In the genomic region with DNA sequence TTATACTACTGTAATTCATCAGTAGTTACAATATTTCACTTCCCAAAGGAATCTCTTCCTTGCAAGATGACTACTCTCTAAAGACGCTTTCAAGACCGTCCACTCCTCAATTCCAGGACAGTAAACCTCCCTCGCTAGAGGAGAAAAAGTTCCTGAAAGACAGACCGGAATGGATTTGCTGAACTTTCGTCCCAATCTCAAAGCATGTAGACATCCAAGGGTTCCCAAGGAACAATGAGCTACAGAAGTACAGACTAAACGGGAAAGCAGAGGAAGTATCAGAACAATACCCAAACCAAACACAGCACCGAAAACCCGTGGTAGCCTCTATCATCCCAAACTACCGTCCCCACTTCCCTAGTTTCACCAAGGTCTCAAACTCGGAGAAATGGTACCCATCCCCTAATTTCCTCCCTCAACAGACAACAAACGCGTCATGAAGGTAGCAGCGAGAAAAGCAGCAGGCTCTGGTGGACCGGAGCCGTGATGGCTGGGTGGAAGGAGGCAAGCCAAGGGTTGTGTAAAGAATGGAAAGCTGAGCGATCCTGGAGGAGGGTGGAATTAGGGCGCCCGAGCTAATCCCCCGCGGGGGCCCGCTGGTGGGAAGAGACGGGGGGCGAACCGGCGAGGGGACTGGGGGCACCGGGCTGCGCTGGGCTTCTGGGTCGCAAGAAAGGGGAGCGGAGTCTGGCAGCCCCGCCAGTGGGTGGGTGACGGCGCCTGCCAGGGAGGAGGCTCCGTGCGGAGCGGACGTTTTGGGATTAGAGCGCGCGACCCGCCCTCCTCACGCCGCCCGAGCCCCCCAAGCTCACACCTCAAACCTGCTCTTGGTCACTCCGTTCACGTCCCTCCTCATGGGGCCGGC, we compare ENCODE assay signal across 8 cellular contexts. TPM values are rescaled to one million over a fixed set of nuclear protein-coding genes. Genes with fewer than 3 reads are reported as not detected.
DNase-seq lines count a peak whose midpoint lies in the region; ATAC-seq and TF ChIP-seq lines count a peak whose summit lies in the region.

No MANE protein-coding gene starts in this region.

- peak; percentile 11 for ATAC-seq in GM21381 (IDR thresholded peaks at IDR 0.05; ENCODE audit: unreplicated experiment)

- 3% methylated on average over 12 of the region's 46 CpGs for WGBS in mammary epithelial cell (ENCODE audit: low coverage, missing lambda C conversion rate)

- dilution Hi-C loops in mammary epithelial cell (cut with HindIII; ENCODE audit: low sequenced_read_pairs), result no loop called here

- H3K27ac ChIP-seq in mammary epithelial cell (ENCODE audit: insufficient read depth, low read depth, low read length) (peak overlapping the region; percentile 59), layer of hippocampus (ENCODE audit: low read depth, low read length) (peak overlapping the region; percentile 83)

- H3K27me3 ChIP-seq in NT2/D1 (ENCODE audit: insufficient read depth, insufficient read length) (peaks cover 13% of the 10 kb centered on the region), mammary epithelial cell (ENCODE audit: insufficient read depth, low read length) (no peaks in the 10 kb centered on the region), layer of hippocampus (ENCODE audit: control insufficient read depth, insufficient read depth, low read length) (no peaks in the 10 kb centered on the region)

- intact Hi-C loops in mammary epithelial cell (cut with micrococcal nuclease), result loop anchor here (5.0 kb wide), 2 partner anchors 128 to 193 kb away; no protein-coding TSS in a partner anchor

- peak overlapping the region; percentile 84 for H3K4me2 ChIP-seq in mammary epithelial cell (ENCODE audit: insufficient read depth, low read depth, low read length)

- H3K9me3 ChIP-seq in NT2/D1 (ENCODE audit: insufficient read depth, low read length) (no peaks in the 10 kb centered on the region), mammary epithelial cell (replicated peaks; ENCODE audit: insufficient read depth, low read length) (no peaks in the 10 kb centered on the region)

- H3K4me1 ChIP-seq in NT2/D1 (ENCODE audit: insufficient read depth, insufficient read length), result no peaks in the 10 kb centered on the region
- H3K4me1 ChIP-seq in mammary epithelial cell (ENCODE audit: insufficient read depth, low read length), result peaks cover 21% of the 10 kb centered on the region

- TF ChIP-seq CTCF in mammary epithelial cell (conservative IDR thresholded peaks at IDR 0.05 in 1 of 2, IDR thresholded peaks at IDR 0.05 in 1 of 2; ENCODE audit: extremely low read depth in 1 of 2, insufficient read depth in 1 of 2, low read depth in 1 of 2, low read length in 2 of 2), result no peak

- CTCF ChIA-PET in mammary epithelial cell (lab: Charles Lee; ENCODE audit: low non-redundant PET), result interaction anchor here (0.5 to 0.6 kb wide), 2 partner anchors 89 to 738 kb away, joined by 6 to 7 read pairs; no protein-coding TSS in a partner anchor

- in situ Hi-C loops in mammary epithelial cell (cut with MboI; ENCODE audit: low sequenced_read_pairs in 2 of 2), result no loop called here

- peak overlapping the region; percentile 92 for H3K9ac ChIP-seq in NT2/D1 (ENCODE audit: insufficient read length, low read depth)
- peak overlapping the region; percentile 83 for H3K9ac ChIP-seq in mammary epithelial cell (ENCODE audit: insufficient read depth, low read length)

- peak overlapping the region; percentile 92 for H3K4me3 ChIP-seq in NT2/D1 (ENCODE audit: insufficient read length, low read depth)
- peak overlapping the region; percentile 72 to 100 (median 97) for H3K4me3 ChIP-seq in mammary epithelial cell (replicated peaks in 1 of 3; ENCODE audit: insufficient read depth in 1 of 3, low read depth in 2 of 3, low read length in 3 of 3)

- H2AFZ ChIP-seq in mammary epithelial cell (ENCODE audit: low read depth, low read length), result peak overlapping the region; percentile 100

- H4K20me1 ChIP-seq in mammary epithelial cell (ENCODE audit: insufficient read depth, low read length), result no peaks in the 10 kb centered on the region

- H3K79me2 ChIP-seq in mammary epithelial cell (ENCODE audit: insufficient read depth, low read length), result peaks cover 36% of the 10 kb centered on the region

- DNase-seq in Ammon's horn (ENCODE audit: low spot score) (peak; percentile 33), NT2/D1 (ENCODE audit: low read depth, low spot score) (no peak), mammary epithelial cell (peak; percentile 29), NCI-H2196 (lab: John Stamatoyannopoulos, UW; ENCODE audit: unreplicated experiment) (no peak), NCI-H1105 treated with DMSO at 0.1 percent for 48 hours (lab: John Stamatoyannopoulos, UW) (no peak)
- peak; percentile 18 for DNase-seq in stimulated activated CD4-positive, alpha-beta T cell treated with anti-CD3 and anti-CD28 coated beads, Interleukin-4, amount 100 ng/mL, for 24 hours

- BruUV-seq in mammary epithelial cell (replicated peaks; lab: Mats Ljungman, UMichigan), result no TSS peak

- peaks cover 7% of the 10 kb centered on the region for H3K36me3 ChIP-seq in NT2/D1 (ENCODE audit: insufficient read depth, insufficient read length, low read length)
- no peaks in the 10 kb centered on the region for H3K36me3 ChIP-seq in mammary epithelial cell (ENCODE audit: insufficient read depth, low read length)

RNA-seq across cellular contexts. Expression of a gene that starts 0.6 kb away (rescaled TPM):
- total RNA-seq in mammary epithelial cell, result 10 to 100 TPM; 13.0 to 17.0 TPM
- 2.6 TPM for polyA plus RNA-seq in mammary epithelial cell
- polyA minus RNA-seq in mammary epithelial cell, result 15.9 TPM

RNA-seq across cellular contexts. Expression of a gene that starts 50.3 kb away (rescaled TPM):
- total RNA-seq in mammary epithelial cell, result 10 to 100 TPM; 26.7 to 41.7 TPM
- 21.4 TPM for polyA plus RNA-seq in mammary epithelial cell
- polyA minus RNA-seq in mammary epithelial cell, result 27.4 TPM

Comparison
In these comparisons a context has a peak if more than half of its experiments do, and no peak if none do; other contexts are left out.
1. DNase-seq: peak in Ammon's horn (single experiment), mammary epithelial cell (single experiment) and stimulated activated CD4-positive, alpha-beta T cell treated with anti-CD3 and anti-CD28 coated beads, Interleukin-4, amount 100 ng/mL, for 24 hours (single experiment); none in NT2/D1 (single experiment), NCI-H2196 (single experiment) and NCI-H1105 treated with DMSO at 0.1 percent for 48 hours (single experiment).